1 cellular context compared by ENCODE assay signal in the genomic region with DNA sequence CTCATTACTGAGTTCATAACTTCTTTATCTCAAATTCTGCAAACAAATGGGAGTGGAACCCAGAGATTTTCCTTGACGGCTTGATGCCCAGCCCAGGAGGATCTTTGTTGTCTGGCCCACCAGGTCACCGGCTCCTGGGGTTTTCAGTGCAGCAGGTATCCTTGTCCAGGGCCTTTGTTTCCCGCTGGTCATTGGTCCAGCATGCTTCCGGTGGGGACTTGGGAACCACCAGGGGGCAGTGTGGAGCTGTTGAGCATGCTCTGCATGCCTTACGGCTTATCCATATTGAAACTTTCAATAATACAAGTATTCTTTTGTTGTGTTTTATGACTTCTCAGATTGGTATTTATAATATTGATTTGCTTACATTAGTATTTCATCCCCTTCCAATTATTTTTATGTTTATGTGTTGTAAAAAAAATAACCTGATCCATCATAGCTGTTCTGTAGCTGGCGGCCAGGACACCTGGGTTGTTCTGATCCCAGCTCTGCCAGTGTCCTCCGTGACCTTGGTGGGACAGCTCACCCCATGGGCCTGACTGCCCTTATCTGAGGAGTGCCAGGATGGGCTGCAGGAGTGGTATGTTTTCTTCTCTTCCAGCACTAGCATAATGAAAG.
A peak's percentile ranks its signal among the peaks of the same experiment; 100 is the strongest.
TF ChIP-seq lines count a peak whose summit lies in the region.

No MANE protein-coding gene starts in this region.

TF ChIP-seq in HepG2, 621 proteins besides CTCF, POLR2A, EP300 and RAD21 (continued from another document and continues in another):
- TF ChIP-seq GABPA (IDR thresholded peaks at IDR 0.05; ENCODE audit: low read depth, low read length) (no peak), GABPA (CRISPR knock-in tag; IDR thresholded peaks at IDR 0.05; ENCODE audit: low read depth) (peak; percentile 62), FOSL2 (CRISPR knock-in tag; IDR thresholded peaks at IDR 0.05) (0 out of 2 replicates have a peak, but pooled peaks have one; percentile 11), NCOA2 (CRISPR knock-in tag; IDR thresholded peaks at IDR 0.05) (no peak), RBFOX2 (IDR thresholded peaks at IDR 0.05; ENCODE audit: low read depth, low read length) (no peak), TCF7L2 (IDR thresholded peaks at IDR 0.05; ENCODE audit: low read depth, low read length) (no peak), ZFP37 (CRISPR knock-in tag; IDR thresholded peaks at IDR 0.05; ENCODE audit: borderline replicate concordance) (no peak), YY1 (IDR thresholded peaks at IDR 0.05; ENCODE audit: insufficient read depth, insufficient replicate concordance, low read depth, low read length) (peak; percentile 42), NCOA5 (CRISPR knock-in tag; IDR thresholded peaks at IDR 0.05) (no peak), ARHGAP35 (CRISPR knock-in tag; IDR thresholded peaks at IDR 0.05; ENCODE audit: borderline replicate concordance) (no peak), SAFB2 (CRISPR knock-in tag; IDR thresholded peaks at IDR 0.05; ENCODE audit: borderline replicate concordance, low read depth) (no peak), SIN3B (IDR thresholded peaks at IDR 0.05; ENCODE audit: low read length) (no peak), ZNF383 (CRISPR knock-in tag; IDR thresholded peaks at IDR 0.05; ENCODE audit: borderline replicate concordance) (no peak), ZMYM4 (CRISPR knock-in tag; IDR thresholded peaks at IDR 0.05) (0 out of 2 replicates have a peak, but pooled peaks have one; percentile 18), ARNTL (CRISPR knock-in tag; IDR thresholded peaks at IDR 0.05) (no peak), TEAD3 (CRISPR knock-in tag; optimal IDR thresholded peaks at IDR 0.05; ENCODE audit: borderline replicate concordance) (peak; percentile 44), ZNF747 (CRISPR knock-in tag; IDR thresholded peaks at IDR 0.05; ENCODE audit: borderline replicate concordance) (no peak), MEIS1 (CRISPR knock-in tag; IDR thresholded peaks at IDR 0.05; ENCODE audit: borderline replicate concordance) (no peak), ZNF776 (CRISPR knock-in tag; IDR thresholded peaks at IDR 0.05) (0 out of 2 replicates have a peak, but pooled peaks have one; percentile 33), ZNF326 (CRISPR knock-in tag; IDR thresholded peaks at IDR 0.05; ENCODE audit: borderline replicate concordance) (no peak), FIP1L1 (IDR thresholded peaks at IDR 0.05; ENCODE audit: borderline replicate concordance, insufficient read depth, low read depth, low read length) (no peak), AHR (CRISPR knock-in tag; IDR thresholded peaks at IDR 0.05) (no peak), HOXA7 (CRISPR knock-in tag; IDR thresholded peaks at IDR 0.05) (no peak), ZSCAN29 (CRISPR knock-in tag; conservative IDR thresholded peaks at IDR 0.05) (no peak), ZNF850 (CRISPR knock-in tag; conservative IDR thresholded peaks at IDR 0.05) (no peak), SOX5 (CRISPR knock-in tag; IDR thresholded peaks at IDR 0.05; ENCODE audit: borderline replicate concordance) (no peak), DNMT1 (CRISPR knock-in tag; IDR thresholded peaks at IDR 0.05) (no peak), SMAD9 (CRISPR knock-in tag; IDR thresholded peaks at IDR 0.05) (no peak), ONECUT2 (CRISPR knock-in tag; IDR thresholded peaks at IDR 0.05) (no peak), RARA (CRISPR knock-in tag; IDR thresholded peaks at IDR 0.05) (no peak), HNRNPUL1 (IDR thresholded peaks at IDR 0.05; ENCODE audit: low read depth, low read length) (no peak), REL (CRISPR knock-in tag; conservative IDR thresholded peaks at IDR 0.05) (no peak), NKX3-1 (CRISPR knock-in tag; IDR thresholded peaks at IDR 0.05) (no peak), TMF1 (CRISPR knock-in tag; IDR thresholded peaks at IDR 0.05; ENCODE audit: low read depth) (no peak)
- TF ChIP-seq, protein P1, sequence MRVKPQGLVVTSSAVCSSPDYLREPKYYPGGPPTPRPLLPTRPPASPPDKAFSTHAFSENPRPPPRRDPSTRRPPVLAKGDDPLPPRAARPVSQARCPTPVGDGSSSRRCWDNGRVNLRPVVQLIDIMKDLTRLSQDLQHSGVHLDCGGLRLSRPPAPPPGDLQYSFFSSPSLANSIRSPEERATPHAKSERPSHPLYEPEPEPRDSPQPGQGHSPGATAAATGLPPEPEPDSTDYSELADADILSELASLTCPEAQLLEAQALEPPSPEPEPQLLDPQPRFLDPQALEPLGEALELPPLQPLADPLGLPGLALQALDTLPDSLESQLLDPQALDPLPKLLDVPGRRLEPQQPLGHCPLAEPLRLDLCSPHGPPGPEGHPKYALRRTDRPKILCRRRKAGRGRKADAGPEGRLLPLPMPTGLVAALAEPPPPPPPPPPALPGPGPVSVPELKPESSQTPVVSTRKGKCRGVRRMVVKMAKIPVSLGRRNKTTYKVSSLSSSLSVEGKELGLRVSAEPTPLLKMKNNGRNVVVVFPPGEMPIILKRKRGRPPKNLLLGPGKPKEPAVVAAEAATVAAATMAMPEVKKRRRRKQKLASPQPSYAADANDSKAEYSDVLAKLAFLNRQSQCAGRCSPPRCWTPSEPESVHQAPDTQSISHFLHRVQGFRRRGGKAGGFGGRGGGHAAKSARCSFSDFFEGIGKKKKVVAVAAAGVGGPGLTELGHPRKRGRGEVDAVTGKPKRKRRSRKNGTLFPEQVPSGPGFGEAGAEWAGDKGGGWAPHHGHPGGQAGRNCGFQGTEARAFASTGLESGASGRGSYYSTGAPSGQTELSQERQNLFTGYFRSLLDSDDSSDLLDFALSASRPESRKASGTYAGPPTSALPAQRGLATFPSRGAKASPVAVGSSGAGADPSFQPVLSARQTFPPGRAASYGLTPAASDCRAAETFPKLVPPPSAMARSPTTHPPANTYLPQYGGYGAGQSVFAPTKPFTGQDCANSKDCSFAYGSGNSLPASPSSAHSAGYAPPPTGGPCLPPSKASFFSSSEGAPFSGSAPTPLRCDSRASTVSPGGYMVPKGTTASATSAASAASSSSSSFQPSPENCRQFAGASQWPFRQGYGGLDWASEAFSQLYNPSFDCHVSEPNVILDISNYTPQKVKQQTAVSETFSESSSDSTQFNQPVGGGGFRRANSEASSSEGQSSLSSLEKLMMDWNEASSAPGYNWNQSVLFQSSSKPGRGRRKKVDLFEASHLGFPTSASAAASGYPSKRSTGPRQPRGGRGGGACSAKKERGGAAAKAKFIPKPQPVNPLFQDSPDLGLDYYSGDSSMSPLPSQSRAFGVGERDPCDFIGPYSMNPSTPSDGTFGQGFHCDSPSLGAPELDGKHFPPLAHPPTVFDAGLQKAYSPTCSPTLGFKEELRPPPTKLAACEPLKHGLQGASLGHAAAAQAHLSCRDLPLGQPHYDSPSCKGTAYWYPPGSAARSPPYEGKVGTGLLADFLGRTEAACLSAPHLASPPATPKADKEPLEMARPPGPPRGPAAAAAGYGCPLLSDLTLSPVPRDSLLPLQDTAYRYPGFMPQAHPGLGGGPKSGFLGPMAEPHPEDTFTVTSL (CRISPR knock-in tag; IDR thresholded peaks at IDR 0.05; ENCODE audit: borderline replicate concordance), result no peak
- TF ChIP-seq, protein P2, sequence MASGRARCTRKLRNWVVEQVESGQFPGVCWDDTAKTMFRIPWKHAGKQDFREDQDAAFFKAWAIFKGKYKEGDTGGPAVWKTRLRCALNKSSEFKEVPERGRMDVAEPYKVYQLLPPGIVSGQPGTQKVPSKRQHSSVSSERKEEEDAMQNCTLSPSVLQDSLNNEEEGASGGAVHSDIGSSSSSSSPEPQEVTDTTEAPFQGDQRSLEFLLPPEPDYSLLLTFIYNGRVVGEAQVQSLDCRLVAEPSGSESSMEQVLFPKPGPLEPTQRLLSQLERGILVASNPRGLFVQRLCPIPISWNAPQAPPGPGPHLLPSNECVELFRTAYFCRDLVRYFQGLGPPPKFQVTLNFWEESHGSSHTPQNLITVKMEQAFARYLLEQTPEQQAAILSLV (CRISPR knock-in tag; IDR thresholded peaks at IDR 0.05; ENCODE audit: borderline replicate concordance), result no peak
- TF ChIP-seq, protein P3, sequence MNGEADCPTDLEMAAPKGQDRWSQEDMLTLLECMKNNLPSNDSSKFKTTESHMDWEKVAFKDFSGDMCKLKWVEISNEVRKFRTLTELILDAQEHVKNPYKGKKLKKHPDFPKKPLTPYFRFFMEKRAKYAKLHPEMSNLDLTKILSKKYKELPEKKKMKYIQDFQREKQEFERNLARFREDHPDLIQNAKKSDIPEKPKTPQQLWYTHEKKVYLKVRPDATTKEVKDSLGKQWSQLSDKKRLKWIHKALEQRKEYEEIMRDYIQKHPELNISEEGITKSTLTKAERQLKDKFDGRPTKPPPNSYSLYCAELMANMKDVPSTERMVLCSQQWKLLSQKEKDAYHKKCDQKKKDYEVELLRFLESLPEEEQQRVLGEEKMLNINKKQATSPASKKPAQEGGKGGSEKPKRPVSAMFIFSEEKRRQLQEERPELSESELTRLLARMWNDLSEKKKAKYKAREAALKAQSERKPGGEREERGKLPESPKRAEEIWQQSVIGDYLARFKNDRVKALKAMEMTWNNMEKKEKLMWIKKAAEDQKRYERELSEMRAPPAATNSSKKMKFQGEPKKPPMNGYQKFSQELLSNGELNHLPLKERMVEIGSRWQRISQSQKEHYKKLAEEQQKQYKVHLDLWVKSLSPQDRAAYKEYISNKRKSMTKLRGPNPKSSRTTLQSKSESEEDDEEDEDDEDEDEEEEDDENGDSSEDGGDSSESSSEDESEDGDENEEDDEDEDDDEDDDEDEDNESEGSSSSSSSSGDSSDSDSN (CRISPR knock-in tag; IDR thresholded peaks at IDR 0.05), result no peak
- TF ChIP-seq, protein P4, sequence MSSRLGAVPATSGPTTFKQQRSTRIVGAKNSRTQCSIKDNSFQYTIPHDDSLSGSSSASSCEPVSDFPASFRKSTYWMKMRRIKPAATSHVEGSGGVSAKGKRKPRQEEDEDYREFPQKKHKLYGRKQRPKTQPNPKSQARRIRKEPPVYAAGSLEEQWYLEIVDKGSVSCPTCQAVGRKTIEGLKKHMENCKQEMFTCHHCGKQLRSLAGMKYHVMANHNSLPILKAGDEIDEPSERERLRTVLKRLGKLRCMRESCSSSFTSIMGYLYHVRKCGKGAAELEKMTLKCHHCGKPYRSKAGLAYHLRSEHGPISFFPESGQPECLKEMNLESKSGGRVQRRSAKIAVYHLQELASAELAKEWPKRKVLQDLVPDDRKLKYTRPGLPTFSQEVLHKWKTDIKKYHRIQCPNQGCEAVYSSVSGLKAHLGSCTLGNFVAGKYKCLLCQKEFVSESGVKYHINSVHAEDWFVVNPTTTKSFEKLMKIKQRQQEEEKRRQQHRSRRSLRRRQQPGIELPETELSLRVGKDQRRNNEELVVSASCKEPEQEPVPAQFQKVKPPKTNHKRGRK (CRISPR knock-in tag; IDR thresholded peaks at IDR 0.05), result no peak
- TF ChIP-seq, protein P5, sequence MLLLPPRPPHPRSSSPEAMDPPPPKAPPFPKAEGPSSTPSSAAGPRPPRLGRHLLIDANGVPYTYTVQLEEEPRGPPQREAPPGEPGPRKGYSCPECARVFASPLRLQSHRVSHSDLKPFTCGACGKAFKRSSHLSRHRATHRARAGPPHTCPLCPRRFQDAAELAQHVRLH (CRISPR knock-in tag; IDR thresholded peaks at IDR 0.05; ENCODE audit: borderline replicate concordance, low read depth), result peak; percentile 53; the same call in 1 of the 2 replicates
- TF ChIP-seq, protein P6, sequence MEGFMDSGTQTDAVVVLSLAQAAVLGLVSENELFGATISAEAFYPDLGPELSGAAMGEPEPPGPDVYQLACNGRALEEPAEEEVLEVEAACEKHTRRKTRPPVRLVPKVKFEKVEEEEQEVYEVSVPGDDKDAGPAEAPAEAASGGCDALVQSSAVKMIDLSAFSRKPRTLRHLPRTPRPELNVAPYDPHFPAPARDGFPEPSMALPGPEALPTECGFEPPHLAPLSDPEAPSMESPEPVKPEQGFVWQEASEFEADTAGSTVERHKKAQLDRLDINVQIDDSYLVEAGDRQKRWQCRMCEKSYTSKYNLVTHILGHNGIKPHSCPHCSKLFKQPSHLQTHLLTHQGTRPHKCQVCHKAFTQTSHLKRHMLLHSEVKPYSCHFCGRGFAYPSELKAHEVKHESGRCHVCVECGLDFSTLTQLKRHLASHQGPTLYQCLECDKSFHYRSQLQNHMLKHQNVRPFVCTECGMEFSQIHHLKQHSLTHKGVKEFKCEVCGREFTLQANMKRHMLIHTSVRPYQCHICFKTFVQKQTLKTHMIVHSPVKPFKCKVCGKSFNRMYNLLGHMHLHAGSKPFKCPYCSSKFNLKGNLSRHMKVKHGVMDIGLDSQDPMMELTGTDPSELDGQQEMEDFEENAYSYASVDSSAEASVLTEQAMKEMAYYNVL (CRISPR knock-in tag; IDR thresholded peaks at IDR 0.05; ENCODE audit: borderline replicate concordance), result no peak
- TF ChIP-seq, protein P7, sequence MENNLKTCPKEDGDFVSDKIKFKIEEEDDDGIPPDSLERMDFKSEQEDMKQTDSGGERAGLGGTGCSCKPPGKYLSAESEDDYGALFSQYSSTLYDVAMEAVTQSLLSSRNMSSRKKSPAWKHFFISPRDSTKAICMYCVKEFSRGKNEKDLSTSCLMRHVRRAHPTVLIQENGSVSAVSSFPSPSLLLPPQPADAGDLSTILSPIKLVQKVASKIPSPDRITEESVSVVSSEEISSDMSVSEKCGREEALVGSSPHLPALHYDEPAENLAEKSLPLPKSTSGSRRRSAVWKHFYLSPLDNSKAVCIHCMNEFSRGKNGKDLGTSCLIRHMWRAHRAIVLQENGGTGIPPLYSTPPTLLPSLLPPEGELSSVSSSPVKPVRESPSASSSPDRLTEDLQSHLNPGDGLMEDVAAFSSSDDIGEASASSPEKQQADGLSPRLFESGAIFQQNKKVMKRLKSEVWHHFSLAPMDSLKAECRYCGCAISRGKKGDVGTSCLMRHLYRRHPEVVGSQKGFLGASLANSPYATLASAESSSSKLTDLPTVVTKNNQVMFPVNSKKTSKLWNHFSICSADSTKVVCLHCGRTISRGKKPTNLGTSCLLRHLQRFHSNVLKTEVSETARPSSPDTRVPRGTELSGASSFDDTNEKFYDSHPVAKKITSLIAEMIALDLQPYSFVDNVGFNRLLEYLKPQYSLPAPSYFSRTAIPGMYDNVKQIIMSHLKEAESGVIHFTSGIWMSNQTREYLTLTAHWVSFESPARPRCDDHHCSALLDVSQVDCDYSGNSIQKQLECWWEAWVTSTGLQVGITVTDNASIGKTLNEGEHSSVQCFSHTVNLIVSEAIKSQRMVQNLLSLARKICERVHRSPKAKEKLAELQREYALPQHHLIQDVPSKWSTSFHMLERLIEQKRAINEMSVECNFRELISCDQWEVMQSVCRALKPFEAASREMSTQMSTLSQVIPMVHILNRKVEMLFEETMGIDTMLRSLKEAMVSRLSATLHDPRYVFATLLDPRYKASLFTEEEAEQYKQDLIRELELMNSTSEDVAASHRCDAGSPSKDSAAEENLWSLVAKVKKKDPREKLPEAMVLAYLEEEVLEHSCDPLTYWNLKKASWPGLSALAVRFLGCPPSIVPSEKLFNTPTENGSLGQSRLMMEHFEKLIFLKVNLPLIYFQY (CRISPR knock-in tag; IDR thresholded peaks at IDR 0.05; ENCODE audit: borderline replicate concordance), result peak; percentile 22; the same call in 1 of the 2 replicates
- TF ChIP-seq, protein P8, sequence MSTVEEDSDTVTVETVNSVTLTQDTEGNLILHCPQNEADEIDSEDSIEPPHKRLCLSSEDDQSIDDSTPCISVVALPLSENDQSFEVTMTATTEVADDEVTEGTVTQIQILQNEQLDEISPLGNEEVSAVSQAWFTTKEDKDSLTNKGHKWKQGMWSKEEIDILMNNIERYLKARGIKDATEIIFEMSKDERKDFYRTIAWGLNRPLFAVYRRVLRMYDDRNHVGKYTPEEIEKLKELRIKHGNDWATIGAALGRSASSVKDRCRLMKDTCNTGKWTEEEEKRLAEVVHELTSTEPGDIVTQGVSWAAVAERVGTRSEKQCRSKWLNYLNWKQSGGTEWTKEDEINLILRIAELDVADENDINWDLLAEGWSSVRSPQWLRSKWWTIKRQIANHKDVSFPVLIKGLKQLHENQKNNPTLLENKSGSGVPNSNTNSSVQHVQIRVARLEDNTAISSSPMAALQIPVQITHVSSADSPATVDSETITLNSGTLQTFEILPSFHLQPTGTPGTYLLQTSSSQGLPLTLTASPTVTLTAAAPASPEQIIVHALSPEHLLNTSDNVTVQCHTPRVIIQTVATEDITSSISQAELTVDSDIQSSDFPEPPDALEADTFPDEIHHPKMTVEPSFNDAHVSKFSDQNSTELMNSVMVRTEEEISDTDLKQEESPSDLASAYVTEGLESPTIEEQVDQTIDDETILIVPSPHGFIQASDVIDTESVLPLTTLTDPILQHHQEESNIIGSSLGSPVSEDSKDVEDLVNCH (CRISPR knock-in tag; IDR thresholded peaks at IDR 0.05), result no peak
